Comparison of ENCODE assay signal across 22 cellular contexts in genomic region chr6:7431241-7431593, GRCh38. TPM values are rescaled to one million over a fixed set of nuclear protein-coding genes. Genes with fewer than 3 reads are reported as not detected.
DNase-seq lines count a peak whose midpoint lies in the region; ATAC-seq, FAIRE-seq and TF ChIP-seq lines count a peak whose summit lies in the region.
"Had no signal": no experiment of that assay in that cellular context is flagged by ENCODE, and none has a peak within 500 bp of the region (broad histone marks: within the 10 kb centered on the region; RNA-seq: fewer than 3 reads in every experiment).

No MANE protein-coding gene starts in this region.

- H3K4me2 ChIP-seq in IMR-90 (ENCODE audit: low read depth, low read length) (no peak overlapping the region), K562 (ENCODE audit: insufficient read depth, low read length) (peak overlapping the region; percentile 23; the same call in 1 of the 2 replicates)

- H4K20me1 ChIP-seq in IMR-90 (ENCODE audit: insufficient read depth, low read length) (no peaks in the 10 kb centered on the region), K562 (replicated peaks; ENCODE audit: control insufficient read depth, insufficient read depth, low read length) (no peaks in the 10 kb centered on the region)

- intact Hi-C loops in IMR-90 (cut with micrococcal nuclease), result no loop called here
- intact Hi-C loops in K562 (cut with micrococcal nuclease), result no loop called here
- intact Hi-C loops in head of caudate nucleus (cut with DNase I), result no loop called here

- WGBS in IMR-90 (ENCODE audit: extremely low coverage in 2 of 2, insufficient read length in 1 of 2), 2 experiments, result no CpG with 5 or more reads among the region's 11 CpGs
- 13% methylated on average over 11 of the region's 11 CpGs for WGBS in K562 (ENCODE audit: insufficient coverage, low coverage, missing lambda C conversion rate)

- H3K27me3 ChIP-seq in IMR-90 (ENCODE audit: control insufficient read depth, insufficient read depth, low read length) (no peaks in the 10 kb centered on the region; the same call in 1 of the 2 replicates), K562 (ENCODE audit: control insufficient read depth in 2 of 2, insufficient read depth in 2 of 2, low read length in 2 of 2) (peaks cover 22 to 43% of the 10 kb centered on the region in 2 experiments; a peak in 4 of 5 replicates), neutrophil (no peaks in the 10 kb centered on the region)

- no peak overlapping the region for H4K8ac ChIP-seq in IMR-90 (ENCODE audit: low read depth in 2 of 2, low read length in 2 of 2)

- no peak for ATAC-seq in IMR-90 (ENCODE audit: low read depth)
- ATAC-seq in K562, result peak; percentile 34
- ATAC-seq: psoas muscle had no signal

- no peak overlapping the region for H4K5ac ChIP-seq in IMR-90 (ENCODE audit: low read depth, low read length)

- CTCF ChIA-PET in IMR-90 (lab: Yijun Ruan, JAX) (interaction anchor here (0.6 kb wide), 1 partner anchor 287 kb away, joined by 3 read pairs; no protein-coding TSS in a partner anchor), K562 (lab: Yijun Ruan, JAX; ENCODE audit: low intra/inter-chr PET ratio) (no interaction called here)

- H2BK20ac ChIP-seq in IMR-90 (ENCODE audit: low read depth, low read length), result no peak overlapping the region

- no peak overlapping the region for H3K27ac ChIP-seq in IMR-90 (ENCODE audit: insufficient read depth, low read length)
- no peak overlapping the region for H3K27ac ChIP-seq in K562 (ENCODE audit: extremely low read depth, low read depth, low read length)
- peak overlapping the region; percentile 56 for H3K27ac ChIP-seq in neutrophil
- H3K27ac ChIP-seq: heart right ventricle, left ventricle myocardium inferior, psoas muscle had no signal

- no peak overlapping the region for H3K14ac ChIP-seq in IMR-90 (replicated peaks; ENCODE audit: low read depth, low read length)

- no peak overlapping the region for H2AK5ac ChIP-seq in IMR-90 (ENCODE audit: low read depth, low read length)

- POLR2A ChIA-PET in IMR-90 (lab: Charles Lee; ENCODE audit: unreplicated experiment) (no interaction called here), K562 (lab: Yijun Ruan, JAX) (interaction anchor here (0.8 kb wide), 1 partner anchor 26 kb away, joined by 3 read pairs; no protein-coding TSS in a partner anchor)

- no peak for TF ChIP-seq RAD21 in IMR-90 (IDR thresholded peaks at IDR 0.05; ENCODE audit: low read length)
- no peak for TF ChIP-seq RAD21 in K562 (CRISPR knock-in tag; conservative IDR thresholded peaks at IDR 0.05 in 1 of 2, IDR thresholded peaks at IDR 0.05 in 1 of 2)

- no peak overlapping the region for H2BK15ac ChIP-seq in IMR-90 (ENCODE audit: low read depth, low read length)

- H3K79me2 ChIP-seq in K562 (ENCODE audit: control insufficient read depth, insufficient read depth, low read length), result no peaks in the 10 kb centered on the region

- peaks cover 3% of the 10 kb centered on the region; the same call in 1 of the 2 replicates for H3K9me1 ChIP-seq in IMR-90 (ENCODE audit: insufficient read depth, low read length)
- H3K9me1 ChIP-seq in K562 (ENCODE audit: control insufficient read depth, insufficient read depth, low read length), result no peaks in the 10 kb centered on the region

- peak; percentile 66 for FAIRE-seq in K562 (lab: Jason Lieb, UNC)
- FAIRE-seq in urothelium cell line (lab: Jason Lieb, UNC), result no peak
- FAIRE-seq: GM18507, TTC549 had no signal

- no peak overlapping the region for H2AK9ac ChIP-seq in IMR-90 (replicated peaks; ENCODE audit: low read depth, low read length, poor library complexity)

- H3K4me3 ChIP-seq in IMR-90 (ENCODE audit: insufficient read depth, low read depth, low read length) (no peak overlapping the region), K562 (no peak overlapping the region), neutrophil (ENCODE audit: low read depth in 1 of 2, low read length in 1 of 2) (peak overlapping the region; percentile 32)
- H3K4me3 ChIP-seq: left ventricle myocardium inferior, psoas muscle had no signal

- no peak overlapping the region for H3K18ac ChIP-seq in IMR-90 (ENCODE audit: low read depth, low read length)

- H2BK120ac ChIP-seq in IMR-90 (ENCODE audit: low read depth, low read length), result no peak overlapping the region

- no peaks in the 10 kb centered on the region for H3K79me1 ChIP-seq in IMR-90 (ENCODE audit: low read depth in 1 of 2, low read length in 2 of 2)

- no peak overlapping the region for H3K56ac ChIP-seq in IMR-90 (ENCODE audit: extremely low read depth, insufficient read depth, low read length)

- H2BK5ac ChIP-seq in IMR-90 (ENCODE audit: low read depth, low read length, poor library complexity, severe bottlenecking), result no peak overlapping the region

- DNase-seq in IMR-90 (no peak), OCI-M1 (lab: John Stamatoyannopoulos, UW) (peak; percentile 42), K562 (ENCODE audit: extremely low read depth in 1 of 4, low spot score in 3 of 4) (no peak), putamen (ENCODE audit: low spot score) (no peak), head of caudate nucleus (no peak), urothelium cell line (ENCODE audit: low spot score) (no peak), NCI-H146 (lab: John Stamatoyannopoulos, UW) (no peak)
- DNase-seq: activated CD4-positive, alpha-beta T cell treated with anti-CD3 and anti-CD28 coated beads, Interleukin-2, amount 10 ng/mL, durations not matched to agents 7 days and 5 days; activated naive CD8-positive, alpha-beta T cell treated with anti-CD3 and anti-CD28 coated beads for 36 hours; CD4-positive, alpha-beta memory T cell; DMS 273 treated with DMSO at 0.1 percent for 48 hours; heart right ventricle; HFFc6; left ventricle myocardium inferior; NCI-H2107; psoas muscle had no signal

- H3K4me1 ChIP-seq in IMR-90 (ENCODE audit: control insufficient read depth, insufficient read depth, low read length) (peaks cover 5% of the 10 kb centered on the region; the same call in 1 of the 2 replicates), K562 (replicated peaks in 1 of 2; ENCODE audit: control insufficient read depth in 2 of 2, insufficient read depth in 2 of 2, low read length in 2 of 2) (peaks cover 0 to 8% of the 10 kb centered on the region in 2 experiments; a peak in 3 of 5 replicates), neutrophil (ENCODE audit: control insufficient read depth in 1 of 2, insufficient read depth in 1 of 2, low read depth in 1 of 2, low read length in 1 of 2) (peaks cover 18 to 24% of the 10 kb centered on the region in 2 experiments)
- H3K4me1 ChIP-seq: left ventricle myocardium inferior, psoas muscle had no signal

- H3K9ac ChIP-seq in IMR-90 (ENCODE audit: low read depth, low read length) (no peak overlapping the region), K562 (ENCODE audit: insufficient read depth in 1 of 2, low read depth in 2 of 2, low read length in 2 of 2) (peak overlapping the region in 1 of 2 experiments; percentile 38; a peak in 1 of 4 replicates)

- H3K36me3 ChIP-seq in IMR-90 (ENCODE audit: control insufficient read depth, insufficient read depth, low read length) (no peaks in the 10 kb centered on the region), K562 (ENCODE audit: control insufficient read depth, insufficient read depth, low read length) (no peaks in the 10 kb centered on the region), neutrophil (no peaks in the 10 kb centered on the region)
- H3K36me3 ChIP-seq: heart right ventricle, left ventricle myocardium inferior had no signal

- no peak for TF ChIP-seq EP300 in K562 (IDR thresholded peaks at IDR 0.05; ENCODE audit: low read length)

- H3K9me3 ChIP-seq in IMR-90 (ENCODE audit: control insufficient read depth, insufficient read depth, low read length) (no peaks in the 10 kb centered on the region), K562 (replicated peaks; ENCODE audit: control insufficient read depth, insufficient read depth, low read depth, low read length) (peaks cover 2% of the 10 kb centered on the region; the same call in 1 of the 2 replicates), neutrophil (no peaks in the 10 kb centered on the region)
- H3K9me3 ChIP-seq: psoas muscle had no signal

- H3K23ac ChIP-seq in IMR-90 (ENCODE audit: low read depth, low read length), result no peak overlapping the region

- in situ Hi-C loops in IMR-90 (cut with MboI; ENCODE audit: low sequenced_read_pairs), result no loop called here
- in situ Hi-C loops in K562 (cut with MboI), result no loop called here

- BruUV-seq in IMR-90 (replicated peaks; lab: Mats Ljungman, UMichigan), result no TSS peak
- no TSS peak for BruUV-seq in K562 (replicated peaks; lab: Mats Ljungman, UMichigan)

- no peak overlapping the region for H3K4ac ChIP-seq in IMR-90 (ENCODE audit: low read depth, low read length)

- TF ChIP-seq CTCF in IMR-90 (conservative IDR thresholded peaks at IDR 0.05; ENCODE audit: low read depth, low read length) (no peak), K562 (IDR thresholded peaks at IDR 0.05 in 2 of 3, conservative IDR thresholded peaks at IDR 0.05 in 1 of 3; ENCODE audit: insufficient read depth in 2 of 3, low read depth in 1 of 3, low read length in 3 of 3) (no peak), neutrophil (IDR thresholded peaks at IDR 0.05) (no peak)

- TF ChIP-seq POLR2A in IMR-90 (IDR thresholded peaks at IDR 0.05; ENCODE audit: low read depth, low read length), result no peak
- TF ChIP-seq POLR2A in K562 (conservative IDR thresholded peaks at IDR 0.05), result no peak

- dilution Hi-C loops in IMR-90 (cut with HindIII; ENCODE audit: low sequenced_read_pairs, unreplicated experiment), result no loop called here

- H2AFZ ChIP-seq in IMR-90 (replicated peaks; ENCODE audit: low read length, poor library complexity) (peak overlapping the region; percentile 27), K562 (ENCODE audit: low read depth, low read length) (peak overlapping the region; percentile 67)

- no peak overlapping the region for H4K91ac ChIP-seq in IMR-90 (ENCODE audit: insufficient read depth, low read depth, low read length)

RNA-seq across cellular contexts. Expression of gene RIOK1, which starts 41.6 kb away (rescaled TPM):
- 17.0 and 27.2 TPM in 2 replicates for total RNA-seq in IMR-90 (2012; rRNA removed)
- polyA plus RNA-seq in IMR-90 (2012; rRNA removed), result 14.2 and 17.8 TPM in 2 replicates
- polyA plus RNA-seq in IMR-90 (2012; cell fraction: cytosol; rRNA removed), result 5.8 and 10.2 TPM in 2 replicates
- 10.8 and 22.4 TPM in 2 replicates for polyA plus RNA-seq in IMR-90 (2012; cell fraction: nucleus; rRNA removed; ENCODE audit: low replicate concordance)
- total RNA-seq in K562 (2011; cell fraction: chromatin; rRNA removed; ENCODE audit: low replicate concordance), result 41.8 and 105 TPM in 2 replicates
- total RNA-seq in K562 (2011; cell fraction: nucleolus; rRNA removed), result 33.6 and 35.4 TPM in 2 replicates
- 32.4 and 48.0 TPM in 2 replicates for total RNA-seq in K562 (2011; cell fraction: nucleoplasm; rRNA removed)
- 52.8 and 129 TPM in 2 replicates for total RNA-seq in K562 (2014; rRNA removed)
- 52.2 and 55.1 TPM in 2 replicates for total RNA-seq in K562 (2014; rRNA removed; fragmentation: Illumina TruSeq; extraction: Trizol)
- total RNA-seq in K562 (2015; rRNA removed; fragmentation: Illumina TruSeq; extraction: Trizol), result 56.1 and 65.9 TPM in 2 replicates
- total RNA-seq in K562 (2021), result 48.6 TPM in 2 replicates
- 24.9 and 25.8 TPM in 2 replicates for polyA plus RNA-seq in K562 (2011; rRNA removed)
- 30.6 and 33.9 TPM in 2 replicates for polyA plus RNA-seq in K562 (2011; cell fraction: cytosol; rRNA removed)
- polyA plus RNA-seq in K562 (2011; cell fraction: nucleus; rRNA removed), result 80.1 and 82.5 TPM in 2 replicates
- polyA plus RNA-seq in K562 (2012), result 36.3 and 43.3 TPM in 2 replicates
- polyA plus RNA-seq in K562 (2014; fragmentation: Illumina TruSeq; extraction: Trizol), result 66.3 and 73.1 TPM in 2 replicates
- polyA plus RNA-seq in K562 (2014; fragmentation: Nextera tagmentation; extraction: Ambion mirVana), result 100 to 1,000 TPM in 1 of 2 experiments, 10 to 100 TPM in 1; 51.7 to 101 TPM
- 43.6 and 46.2 TPM in 2 replicates for polyA plus RNA-seq in K562 (2014; rRNA removed)
- 32.5 and 38.9 TPM in 2 replicates for polyA minus RNA-seq in K562 (2011; rRNA and poly(A)+ RNA removed)
- 12.7 and 25.0 TPM in 2 replicates for polyA minus RNA-seq in K562 (2011; cell fraction: cytosol; rRNA and poly(A)+ RNA removed)
- 36.8 and 46.4 TPM in 2 replicates for polyA minus RNA-seq in K562 (2011; cell fraction: nucleus; rRNA and poly(A)+ RNA removed)

RNA-seq across cellular contexts. Expression of gene CAGE1, which starts 41.7 kb away (rescaled TPM):
- total RNA-seq in IMR-90 (2012; rRNA removed), result under 0.01 TPM in 1 of 2 replicates, not detected in the other
- polyA plus RNA-seq in IMR-90 (2012; rRNA removed), result not detected in 2 replicates
- not detected in 2 replicates for polyA plus RNA-seq in IMR-90 (2012; cell fraction: cytosol; rRNA removed)
- not detected in 2 replicates for polyA plus RNA-seq in IMR-90 (2012; cell fraction: nucleus; rRNA removed; ENCODE audit: low replicate concordance)
- 0.48 and 1.2 TPM in 2 replicates for total RNA-seq in K562 (2011; cell fraction: chromatin; rRNA removed; ENCODE audit: low replicate concordance)
- total RNA-seq in K562 (2011; cell fraction: nucleolus; rRNA removed), result 1.2 and 1.8 TPM in 2 replicates
- total RNA-seq in K562 (2011; cell fraction: nucleoplasm; rRNA removed), result 1.5 and 3.0 TPM in 2 replicates
- 0.18 and 0.20 TPM in 2 replicates for total RNA-seq in K562 (2014; rRNA removed)
- total RNA-seq in K562 (2014; rRNA removed; fragmentation: Illumina TruSeq; extraction: Trizol), result 0.16 and 0.18 TPM in 2 replicates
- total RNA-seq in K562 (2015; rRNA removed; fragmentation: Illumina TruSeq; extraction: Trizol), result 0.11 and 0.14 TPM in 2 replicates
- 0.11 and 0.33 TPM in 2 replicates for total RNA-seq in K562 (2021)
- polyA plus RNA-seq in K562 (2011; rRNA removed), result 0.13 TPM in 1 of 2 replicates, not detected in the other
- 0.07 TPM in 1 of 2 replicates, not detected in the other for polyA plus RNA-seq in K562 (2011; cell fraction: cytosol; rRNA removed)
- polyA plus RNA-seq in K562 (2011; cell fraction: nucleus; rRNA removed), result 0.32 and 0.37 TPM in 2 replicates
- polyA plus RNA-seq in K562 (2012), result 0.04 and 0.21 TPM in 2 replicates
- polyA plus RNA-seq in K562 (2014; fragmentation: Illumina TruSeq; extraction: Trizol), result not detected in 2 replicates
- not detected for polyA plus RNA-seq in K562 (2014; fragmentation: Nextera tagmentation; extraction: Ambion mirVana)
- 0.04 TPM in 1 of 2 replicates, not detected in the other for polyA plus RNA-seq in K562 (2014; rRNA removed)
- 0.09 and 0.21 TPM in 2 replicates for polyA minus RNA-seq in K562 (2011; rRNA and poly(A)+ RNA removed)
- 0.36 TPM in 1 of 2 replicates, not detected in the other for polyA minus RNA-seq in K562 (2011; cell fraction: cytosol; rRNA and poly(A)+ RNA removed)
- 1.6 and 2.0 TPM in 2 replicates for polyA minus RNA-seq in K562 (2011; cell fraction: nucleus; rRNA and poly(A)+ RNA removed)
- total RNA-seq: left ventricle myocardium inferior, LHCN-M2, psoas muscle, skeletal muscle tissue had no signal
- polyA plus RNA-seq: AG04450, heart right ventricle had no signal

Comparison
In these comparisons a context has a peak if more than half of its experiments do, and no peak if none do; other contexts are left out.
1. H3K4me3 ChIP-seq: peak in neutrophil (2 of 2); none in IMR-90 (single experiment) and K562 (single experiment).